In the genomic region with DNA sequence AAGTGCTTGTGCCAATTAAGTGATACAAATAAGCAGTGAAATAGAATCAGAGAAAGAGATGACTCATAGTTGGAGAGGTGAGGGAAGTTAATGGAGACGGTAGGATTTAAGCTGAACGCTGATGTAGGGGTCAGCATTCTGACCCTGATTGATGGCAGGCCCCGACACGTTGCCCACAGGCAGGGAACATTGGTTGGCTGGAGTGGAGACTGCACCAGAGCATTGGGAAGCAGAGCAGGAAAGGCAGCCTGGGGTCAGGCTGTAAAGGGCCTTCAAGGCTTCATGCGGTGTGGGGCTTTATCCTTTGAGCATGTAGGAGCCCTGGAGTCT, we compare ENCODE assay signal across 13 cellular contexts.
A peak's percentile ranks its signal among the peaks of the same experiment; 100 is the strongest.
DNase-seq lines count a peak whose midpoint lies in the region; ATAC-seq and TF ChIP-seq lines count a peak whose summit lies in the region.
"Had no signal": no experiment of that assay in that cellular context is flagged by ENCODE, and none has a peak within 500 bp of the region (broad histone marks: within the 10 kb centered on the region; RNA-seq: fewer than 3 reads in every experiment).

No MANE protein-coding gene starts in this region.

- H3K27ac Mint-ChIP-seq in WTC11 = peak overlapping the region; percentile 17
- peak overlapping the region; percentile 2 to 92 for H3K27ac Mint-ChIP-seq in effector memory CD8-positive, alpha-beta T cell
- H3K27ac Mint-ChIP-seq: B cell had no signal

- ATAC-seq in Right ventricle myocardium superior (ENCODE audit: poor library complexity) = peak; percentile 53
- ATAC-seq in WTC11 = no peak; the same call in 1 of the 2 replicates
- no peak for ATAC-seq in effector memory CD8-positive, alpha-beta T cell (replicated peaks)
- no peak for ATAC-seq in GM21576 (IDR thresholded peaks at IDR 0.05; ENCODE audit: unreplicated experiment)
- ATAC-seq in HG03045 (IDR thresholded peaks at IDR 0.05; ENCODE audit: unreplicated experiment) = no peak

- no peaks in the 10 kb centered on the region for H3K4me1 Mint-ChIP-seq in WTC11
- peaks cover 24 to 45% of the 10 kb centered on the region in 2 donors for H3K4me1 Mint-ChIP-seq in effector memory CD8-positive, alpha-beta T cell (ENCODE audit: low read depth in 2 of 2)

- H3K36me3 Mint-ChIP-seq in WTC11 = no peaks in the 10 kb centered on the region
- peaks cover 28% of the 10 kb centered on the region for H3K36me3 Mint-ChIP-seq in effector memory CD8-positive, alpha-beta T cell (ENCODE audit: insufficient read depth)

- no peak for TF ChIP-seq CTCF in WTC11 (IDR thresholded peaks at IDR 0.05)

- POLR2A ChIA-PET in WTC11 (lab: Charles Lee) = no interaction called here

- no peak for DNase-seq in Right ventricle myocardium superior
- no peak for DNase-seq in cardiac septum (ENCODE audit: low spot score)
- DNase-seq in WTC11 (ENCODE audit: low spot score) = no peak
- no peak for DNase-seq in effector memory CD8-positive, alpha-beta T cell
- DNase-seq in middle frontal gyrus (ENCODE audit: extremely low spot score, low spot score) = no peak
- DNase-seq: brain microvascular endothelial cell, NCI-H1105 treated with DMSO at 0.1 percent for 48 hours, NCI-H2227 treated with DMSO at 0.1 percent for 48 hours, upper lobe of left lung had no signal

- intact Hi-C loops in Right ventricle myocardium superior (cut with DNase I) (no loop called here), cardiac septum (cut with DNase I) (no loop called here)

- H3K27me3 Mint-ChIP-seq in WTC11 (ENCODE audit: low read depth) = no peaks in the 10 kb centered on the region
- H3K27me3 Mint-ChIP-seq in effector memory CD8-positive, alpha-beta T cell = no peaks in the 10 kb centered on the region
- H3K27me3 Mint-ChIP-seq: B cell had no signal

- H3K27ac ChIP-seq in temporal lobe (ENCODE audit: low read depth, low read length) = peak overlapping the region; percentile 75
- H3K27ac ChIP-seq: brain microvascular endothelial cell, upper lobe of left lung had no signal

- CTCF ChIA-PET in WTC11 (lab: Charles Lee) = interaction anchor here (1.0 to 1.3 kb wide), 2 partner anchors 185 to 198 kb away, joined by 3 to 4 read pairs; no protein-coding TSS in a partner anchor

- H3K4me3 Mint-ChIP-seq in WTC11 = no peak overlapping the region
- H3K4me3 Mint-ChIP-seq in effector memory CD8-positive, alpha-beta T cell = no peak overlapping the region
- H3K4me3 Mint-ChIP-seq: B cell had no signal

- H3K9me3 Mint-ChIP-seq in WTC11 = no peaks in the 10 kb centered on the region
- no peaks in the 10 kb centered on the region for H3K9me3 Mint-ChIP-seq in effector memory CD8-positive, alpha-beta T cell

TF ChIP-seq in WTC11, 78 proteins besides CTCF, POLR2A, EP300 and RAD21:
- TF ChIP-seq, protein P1, sequence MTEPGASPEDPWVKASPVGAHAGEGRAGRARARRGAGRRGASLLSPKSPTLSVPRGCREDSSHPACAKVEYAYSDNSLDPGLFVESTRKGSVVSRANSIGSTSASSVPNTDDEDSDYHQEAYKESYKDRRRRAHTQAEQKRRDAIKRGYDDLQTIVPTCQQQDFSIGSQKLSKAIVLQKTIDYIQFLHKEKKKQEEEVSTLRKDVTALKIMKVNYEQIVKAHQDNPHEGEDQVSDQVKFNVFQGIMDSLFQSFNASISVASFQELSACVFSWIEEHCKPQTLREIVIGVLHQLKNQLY (CRISPR knock-in tag; IDR thresholded peaks at IDR 0.05) = no peak
- TF ChIP-seq, protein P2, sequence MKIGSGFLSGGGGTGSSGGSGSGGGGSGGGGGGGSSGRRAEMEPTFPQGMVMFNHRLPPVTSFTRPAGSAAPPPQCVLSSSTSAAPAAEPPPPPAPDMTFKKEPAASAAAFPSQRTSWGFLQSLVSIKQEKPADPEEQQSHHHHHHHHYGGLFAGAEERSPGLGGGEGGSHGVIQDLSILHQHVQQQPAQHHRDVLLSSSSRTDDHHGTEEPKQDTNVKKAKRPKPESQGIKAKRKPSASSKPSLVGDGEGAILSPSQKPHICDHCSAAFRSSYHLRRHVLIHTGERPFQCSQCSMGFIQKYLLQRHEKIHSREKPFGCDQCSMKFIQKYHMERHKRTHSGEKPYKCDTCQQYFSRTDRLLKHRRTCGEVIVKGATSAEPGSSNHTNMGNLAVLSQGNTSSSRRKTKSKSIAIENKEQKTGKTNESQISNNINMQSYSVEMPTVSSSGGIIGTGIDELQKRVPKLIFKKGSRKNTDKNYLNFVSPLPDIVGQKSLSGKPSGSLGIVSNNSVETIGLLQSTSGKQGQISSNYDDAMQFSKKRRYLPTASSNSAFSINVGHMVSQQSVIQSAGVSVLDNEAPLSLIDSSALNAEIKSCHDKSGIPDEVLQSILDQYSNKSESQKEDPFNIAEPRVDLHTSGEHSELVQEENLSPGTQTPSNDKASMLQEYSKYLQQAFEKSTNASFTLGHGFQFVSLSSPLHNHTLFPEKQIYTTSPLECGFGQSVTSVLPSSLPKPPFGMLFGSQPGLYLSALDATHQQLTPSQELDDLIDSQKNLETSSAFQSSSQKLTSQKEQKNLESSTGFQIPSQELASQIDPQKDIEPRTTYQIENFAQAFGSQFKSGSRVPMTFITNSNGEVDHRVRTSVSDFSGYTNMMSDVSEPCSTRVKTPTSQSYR (CRISPR knock-in tag; IDR thresholded peaks at IDR 0.05) = no peak
- TF ChIP-seq TEAD1 (CRISPR knock-in tag; IDR thresholded peaks at IDR 0.05) (no peak), NR2C2 (CRISPR knock-in tag; IDR thresholded peaks at IDR 0.05) (no peak), HMGA2 (CRISPR knock-in tag; IDR thresholded peaks at IDR 0.05) (no peak), FOXK1 (CRISPR knock-in tag; IDR thresholded peaks at IDR 0.05) (no peak)
- TF ChIP-seq, protein P3, sequence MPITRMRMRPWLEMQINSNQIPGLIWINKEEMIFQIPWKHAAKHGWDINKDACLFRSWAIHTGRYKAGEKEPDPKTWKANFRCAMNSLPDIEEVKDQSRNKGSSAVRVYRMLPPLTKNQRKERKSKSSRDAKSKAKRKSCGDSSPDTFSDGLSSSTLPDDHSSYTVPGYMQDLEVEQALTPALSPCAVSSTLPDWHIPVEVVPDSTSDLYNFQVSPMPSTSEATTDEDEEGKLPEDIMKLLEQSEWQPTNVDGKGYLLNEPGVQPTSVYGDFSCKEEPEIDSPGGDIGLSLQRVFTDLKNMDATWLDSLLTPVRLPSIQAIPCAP (CRISPR knock-in tag; IDR thresholded peaks at IDR 0.05) = no peak
- TF ChIP-seq, protein P4, sequence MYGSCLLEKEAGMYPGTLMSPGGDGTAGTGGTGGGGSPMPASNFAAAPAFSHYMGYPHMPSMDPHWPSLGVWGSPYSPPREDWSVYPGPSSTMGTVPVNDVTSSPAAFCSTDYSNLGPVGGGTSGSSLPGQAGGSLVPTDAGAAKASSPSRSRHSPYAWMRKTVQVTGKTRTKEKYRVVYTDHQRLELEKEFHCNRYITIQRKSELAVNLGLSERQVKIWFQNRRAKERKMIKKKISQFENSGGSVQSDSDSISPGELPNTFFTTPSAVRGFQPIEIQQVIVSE (CRISPR knock-in tag; IDR thresholded peaks at IDR 0.05; ENCODE audit: borderline replicate concordance) = no peak
